In genomic region chr6:158703840-158704822, GRCh38 we compare ENCODE assay signal across 1 cellular context.
A peak's percentile ranks its signal among the peaks of the same experiment; 100 is the strongest.
TF ChIP-seq lines count a peak whose summit lies in the region.

No MANE protein-coding gene starts in this region.

TF ChIP-seq in HEK293, 187 proteins besides CTCF, POLR2A, EP300 and RAD21 (continued from another document and continues in another):
- TF ChIP-seq ZSCAN4 (tag by site-specific recombination; IDR thresholded peaks at IDR 0.05) (no peak), SETDB1 (IDR thresholded peaks at IDR 0.05; ENCODE audit: insufficient read length, low read length) (no peak), SP7 (tag by site-specific recombination; IDR thresholded peaks at IDR 0.05) (peak; percentile 83), ZNF513 (tag by site-specific recombination; IDR thresholded peaks at IDR 0.05) (no peak), ZNF202 (tag by site-specific recombination; IDR thresholded peaks at IDR 0.05; ENCODE audit: borderline replicate concordance) (no peak), ZNF341 (tag by site-specific recombination; IDR thresholded peaks at IDR 0.05; ENCODE audit: low read depth) (peak; percentile 37; the same call in 1 of the 2 replicates), ZNF571 (tag by site-specific recombination; IDR thresholded peaks at IDR 0.05) (no peak), ZNF585B (tag by site-specific recombination; IDR thresholded peaks at IDR 0.05) (no peak), ZNF423 (tag by site-specific recombination; IDR thresholded peaks at IDR 0.05) (peak; percentile 87), ZNF416 (tag by site-specific recombination; IDR thresholded peaks at IDR 0.05) (no peak), ZNF324 (tag by site-specific recombination; IDR thresholded peaks at IDR 0.05) (peak; percentile 65; the same call in 1 of the 2 replicates), PRDM1 (tag by site-specific recombination; IDR thresholded peaks at IDR 0.05) (no peak), ZBTB20 (tag by site-specific recombination; IDR thresholded peaks at IDR 0.05) (peak; percentile 37; the same call in 1 of the 2 replicates), ZBTB17 (tag by site-specific recombination; IDR thresholded peaks at IDR 0.05) (peak; percentile 83), ZNF366 (tag by site-specific recombination; conservative IDR thresholded peaks at IDR 0.05) (peak; percentile 49), SP3 (tag by site-specific recombination; IDR thresholded peaks at IDR 0.05) (peak; percentile 22; the same call in 1 of the 2 replicates), INSM2 (tag by site-specific recombination; IDR thresholded peaks at IDR 0.05) (no peak; the same call in 1 of the 2 replicates), ZNF629 (tag by site-specific recombination; IDR thresholded peaks at IDR 0.05) (0 out of 2 replicates have a peak, but pooled peaks have one; percentile 44), ZSCAN5A (tag by site-specific recombination; IDR thresholded peaks at IDR 0.05) (peak; percentile 36; the same call in 1 of the 2 replicates), OVOL3 (tag by site-specific recombination; IDR thresholded peaks at IDR 0.05) (no peak), ZNF146 (tag by site-specific recombination; IDR thresholded peaks at IDR 0.05) (no peak), ZNF354C (tag by site-specific recombination; IDR thresholded peaks at IDR 0.05; ENCODE audit: borderline replicate concordance, low read depth) (no peak), ZNF692 (tag by site-specific recombination; IDR thresholded peaks at IDR 0.05) (peak; percentile 73; the same call in 1 of the 2 replicates), REPIN1 (tag by site-specific recombination; IDR thresholded peaks at IDR 0.05; ENCODE audit: low read depth) (no peak), ZNF510 (tag by site-specific recombination; IDR thresholded peaks at IDR 0.05; ENCODE audit: insufficient replicate concordance) (no peak), ZNF133 (tag by site-specific recombination; IDR thresholded peaks at IDR 0.05) (no peak), ZNF404 (tag by site-specific recombination; IDR thresholded peaks at IDR 0.05) (no peak), PRDM10 (tag by site-specific recombination; IDR thresholded peaks at IDR 0.05) (peak; percentile 82), ZNF311 (tag by site-specific recombination; IDR thresholded peaks at IDR 0.05; ENCODE audit: borderline replicate concordance) (no peak), PBX3 (CRISPR knock-in tag; IDR thresholded peaks at IDR 0.05) (0 out of 2 replicates have a peak, but pooled peaks have one; percentile 86), ZFP41 (tag by site-specific recombination; IDR thresholded peaks at IDR 0.05; ENCODE audit: borderline replicate concordance) (no peak), ZNF121 (tag by site-specific recombination; IDR thresholded peaks at IDR 0.05) (0 out of 2 replicates have a peak, but pooled peaks have one; percentile 24), PATZ1 (tag by site-specific recombination; IDR thresholded peaks at IDR 0.05) (peak; percentile 86), ZNF280C (tag by site-specific recombination; IDR thresholded peaks at IDR 0.05) (no peak), ZBTB26 (tag by site-specific recombination; optimal IDR thresholded peaks at IDR 0.05) (peak; percentile 94), IKZF3 (tag by site-specific recombination; IDR thresholded peaks at IDR 0.05) (no peak), ZNF830 (tag by site-specific recombination; IDR thresholded peaks at IDR 0.05; ENCODE audit: low read depth) (no peak), ZNF266 (tag by site-specific recombination; IDR thresholded peaks at IDR 0.05; ENCODE audit: low read depth) (no peak)
